In genomic region chr5:142357469-142358090, GRCh38 we compare ENCODE assay signal across 8 cellular contexts. TPM values are rescaled to one million over a fixed set of nuclear protein-coding genes. Genes with fewer than 3 reads are reported as not detected.
DNase-seq lines count a peak whose midpoint lies in the region; ATAC-seq and TF ChIP-seq lines count a peak whose summit lies in the region.

No MANE protein-coding gene starts in this region.

- H3K4me3 Mint-ChIP-seq in activated CD4-positive, alpha-beta T cell treated with anti-CD3 and anti-CD28 coated beads, Interleukin-2, amount 10 ng/mL, durations not matched to agents 24 days and 14 days: peak overlapping the region; percentile 79

- H3K4me3 ChIP-seq in kidney epithelial cell (ENCODE audit: low read depth, low read length) (peak overlapping the region; percentile 50), suprapubic skin (peak overlapping the region; percentile 77)

- H3K9me3 Mint-ChIP-seq in activated CD4-positive, alpha-beta T cell treated with anti-CD3 and anti-CD28 coated beads, Interleukin-2, amount 10 ng/mL, durations not matched to agents 24 days and 14 days: no peaks in the 10 kb centered on the region

- intact Hi-C loops in activated CD4-positive, alpha-beta T cell treated with anti-CD3 and anti-CD28 coated beads, Interleukin-2, amount 10 ng/mL, durations not matched to agents 24 days and 14 days (cut with micrococcal nuclease): loop anchor here (1.0 to 10.0 kb wide), 7 partner anchors 32 to 1827 kb away; partner anchors contain the start of genes NDFIP1, SPRY4 and TAF7

- WGBS in suprapubic skin: 36% methylated on average over 14 of the region's 14 CpGs

- TF ChIP-seq CTCF in kidney epithelial cell (IDR thresholded peaks at IDR 0.05; ENCODE audit: insufficient read depth, low read length, poor library complexity, severe bottlenecking) (no peak), suprapubic skin (IDR thresholded peaks at IDR 0.05) (no peak)

- H3K9me3 ChIP-seq in suprapubic skin: no peaks in the 10 kb centered on the region

- H3K4me1 ChIP-seq in suprapubic skin: peaks cover 26% of the 10 kb centered on the region

- peak overlapping the region; percentile 94 for H3K27ac Mint-ChIP-seq in activated CD4-positive, alpha-beta T cell treated with anti-CD3 and anti-CD28 coated beads, Interleukin-2, amount 10 ng/mL, durations not matched to agents 24 days and 14 days

- H3K27me3 ChIP-seq in kidney epithelial cell (ENCODE audit: control insufficient read depth, insufficient read depth, low read length) (no peaks in the 10 kb centered on the region), suprapubic skin (peaks cover 4% of the 10 kb centered on the region)

- H3K4me1 Mint-ChIP-seq in activated CD4-positive, alpha-beta T cell treated with anti-CD3 and anti-CD28 coated beads, Interleukin-2, amount 10 ng/mL, durations not matched to agents 24 days and 14 days: peaks cover 40% of the 10 kb centered on the region

- no peak for ATAC-seq in HG02938 (IDR thresholded peaks at IDR 0.05; ENCODE audit: unreplicated experiment)

- no peak for TF ChIP-seq EP300 in suprapubic skin (IDR thresholded peaks at IDR 0.05)

- peaks cover 3% of the 10 kb centered on the region for H3K27me3 Mint-ChIP-seq in activated CD4-positive, alpha-beta T cell treated with anti-CD3 and anti-CD28 coated beads, Interleukin-2, amount 10 ng/mL, durations not matched to agents 24 days and 14 days

- peak overlapping the region; percentile 97 for H3K27ac ChIP-seq in suprapubic skin

- no peak for TF ChIP-seq POLR2A in suprapubic skin (IDR thresholded peaks at IDR 0.05)

- no peaks in the 10 kb centered on the region for H3K36me3 ChIP-seq in kidney epithelial cell (ENCODE audit: control insufficient read depth, insufficient read depth, low read length)
- H3K36me3 ChIP-seq in suprapubic skin: no peaks in the 10 kb centered on the region

- peaks cover 5% of the 10 kb centered on the region for H3K36me3 Mint-ChIP-seq in activated CD4-positive, alpha-beta T cell treated with anti-CD3 and anti-CD28 coated beads, Interleukin-2, amount 10 ng/mL, durations not matched to agents 24 days and 14 days (ENCODE audit: low read depth)

- peak; percentile 75 for DNase-seq in activated CD4-positive, alpha-beta T cell treated with anti-CD3 and anti-CD28 coated beads, Interleukin-2, amount 10 ng/mL, durations not matched to agents 24 days and 14 days
- no peak for DNase-seq in activated CD4-positive, alpha-beta T cell treated with anti-CD3 and anti-CD28 coated beads, Interleukin-2, amount 50 U/mL, for 1 hour
- DNase-seq in amniotic epithelial cell (ENCODE audit: low read depth) (peak; percentile 59), kidney epithelial cell (ENCODE audit: low read depth) (no peak), suprapubic skin (ENCODE audit: low spot score in 2 of 2) (peak; percentile 43 to 48), dedifferentiated amniotic fluid mesenchymal stem cell (ENCODE audit: extremely low spot score) (no peak), SW 1271 (lab: John Stamatoyannopoulos, UW) (no peak)

RNA-seq across cellular contexts. Expression of gene SPRY4, which starts 32.8 kb away (rescaled TPM):
- total RNA-seq in activated CD4-positive, alpha-beta T cell treated with anti-CD3 and anti-CD28 coated beads, Interleukin-2, amount 10 ng/mL, durations not matched to agents 24 days and 14 days: 1.4 and 1.5 TPM in 2 replicates
- total RNA-seq in kidney epithelial cell (34.7 and 36.9 TPM in 2 replicates), suprapubic skin (1 to 10 TPM; 4.2 to 7.9 (median 4.9) TPM)

Comparison
In these comparisons a context has a peak if more than half of its experiments do, and no peak if none do; other contexts are left out.
1. DNase-seq: peak in activated CD4-positive, alpha-beta T cell treated with anti-CD3 and anti-CD28 coated beads, Interleukin-2, amount 10 ng/mL, durations not matched to agents 24 days and 14 days (single experiment), amniotic epithelial cell (single experiment) and suprapubic skin (2 of 2); none in activated CD4-positive, alpha-beta T cell treated with anti-CD3 and anti-CD28 coated beads, Interleukin-2, amount 50 U/mL, for 1 hour (single experiment), kidney epithelial cell (single experiment), dedifferentiated amniotic fluid mesenchymal stem cell (single experiment) and SW 1271 (0 of 2).